16 cellular contexts compared by ENCODE assay signal in the genomic region with DNA sequence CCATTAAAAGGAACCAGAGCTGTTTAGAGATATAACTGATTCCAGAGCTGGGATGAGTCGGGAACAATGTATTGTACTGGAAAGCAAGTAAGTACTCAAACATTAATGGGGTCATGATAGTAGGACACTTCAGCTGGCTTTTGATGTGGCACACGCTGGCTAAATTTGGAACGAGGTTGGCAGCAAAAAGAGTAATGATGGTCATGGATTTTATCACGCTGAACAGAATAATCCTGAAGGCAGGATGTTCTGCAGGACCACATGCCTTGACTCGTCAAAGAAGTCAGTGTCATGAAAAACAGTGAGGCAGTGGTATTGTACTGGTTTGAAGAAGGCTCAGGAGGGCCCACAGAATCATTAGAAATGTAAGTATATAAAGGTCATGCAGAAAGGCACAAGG.
DNase-seq lines count a peak whose midpoint lies in the region; ATAC-seq, FAIRE-seq and TF ChIP-seq lines count a peak whose summit lies in the region.
"Had no signal": no experiment of that assay in that cellular context is flagged by ENCODE, and none has a peak within 500 bp of the region (broad histone marks: within the 10 kb centered on the region; RNA-seq: fewer than 3 reads in every experiment).

No MANE protein-coding gene starts in this region.

- H3K27ac Mint-ChIP-seq in activated naive CD8-positive, alpha-beta T cell treated with anti-CD3 and anti-CD28 coated beads for 36 hours: peak overlapping the region; percentile 52
- H3K27ac Mint-ChIP-seq in activated naive CD8-positive, alpha-beta T cell treated with anti-CD3 and anti-CD28 coated beads, Interleukin-2, amount 50 U/mL, for 24 hours: no peak overlapping the region
- H3K27ac Mint-ChIP-seq: CD8-positive, alpha-beta T cell had no signal

- DNase-seq in activated naive CD8-positive, alpha-beta T cell treated with anti-CD3 and anti-CD28 coated beads for 36 hours: no peak
- no peak for DNase-seq in activated naive CD8-positive, alpha-beta T cell treated with anti-CD3 and anti-CD28 coated beads, Interleukin-2, amount 50 U/mL, for 24 hours
- DNase-seq in RPMI7951 (ENCODE audit: low read depth) (peak; percentile 18), bronchial epithelial cell (ENCODE audit: low read depth) (peak; percentile 25), foreskin melanocyte (peak; percentile 24), breast epithelium (ENCODE audit: low spot score in 2 of 2) (no peak), NCI-H510A treated with DMSO at 0.1 percent for 48 hours (lab: John Stamatoyannopoulos, UW) (no peak)
- DNase-seq: 8988T; Calu3; CD8-positive, alpha-beta T cell; DMS79 treated with DMSO at 0.1 percent for 48 hours; GF-D8 had no signal

- no peak for FAIRE-seq in bronchial epithelial cell (lab: Jason Lieb, UNC)
- FAIRE-seq: HepG2 had no signal

- no peak for TF ChIP-seq EP300 in gastroesophageal sphincter (IDR thresholded peaks at IDR 0.05)

- no peak overlapping the region for H3K4me3 Mint-ChIP-seq in activated naive CD8-positive, alpha-beta T cell treated with anti-CD3 and anti-CD28 coated beads for 36 hours
- H3K4me3 Mint-ChIP-seq in activated naive CD8-positive, alpha-beta T cell treated with anti-CD3 and anti-CD28 coated beads, Interleukin-2, amount 50 U/mL, for 24 hours: no peak overlapping the region
- H3K4me3 Mint-ChIP-seq: CD8-positive, alpha-beta T cell had no signal

- no peaks in the 10 kb centered on the region for H3K36me3 Mint-ChIP-seq in activated naive CD8-positive, alpha-beta T cell treated with anti-CD3 and anti-CD28 coated beads for 36 hours
- no peaks in the 10 kb centered on the region for H3K36me3 Mint-ChIP-seq in activated naive CD8-positive, alpha-beta T cell treated with anti-CD3 and anti-CD28 coated beads, Interleukin-2, amount 50 U/mL, for 24 hours (ENCODE audit: low read depth)
- H3K36me3 Mint-ChIP-seq: CD8-positive, alpha-beta T cell had no signal

- no peaks in the 10 kb centered on the region for H3K9me3 ChIP-seq in breast epithelium
- no peaks in the 10 kb centered on the region for H3K9me3 ChIP-seq in gastroesophageal sphincter
- H3K9me3 ChIP-seq: BLaER1 treated with 17β-estradiol and CSF1 and Interleukin-3, amounts not matched to agents 10 nM and 100 nM; HAP-1 had no signal

- no peak overlapping the region for H3K27ac ChIP-seq in breast epithelium
- H3K27ac ChIP-seq in gastroesophageal sphincter: no peak overlapping the region
- H3K27ac ChIP-seq: BLaER1 treated with 17β-estradiol and CSF1 and Interleukin-3, amounts not matched to agents 10 nM and 100 nM had no signal

- no peaks in the 10 kb centered on the region for H3K9me3 Mint-ChIP-seq in activated naive CD8-positive, alpha-beta T cell treated with anti-CD3 and anti-CD28 coated beads for 36 hours
- H3K9me3 Mint-ChIP-seq in activated naive CD8-positive, alpha-beta T cell treated with anti-CD3 and anti-CD28 coated beads, Interleukin-2, amount 50 U/mL, for 24 hours: no peaks in the 10 kb centered on the region
- H3K9me3 Mint-ChIP-seq: CD8-positive, alpha-beta T cell had no signal

- intact Hi-C loops in breast epithelium (cut with DNase I; ENCODE audit: low total_unique reads): no loop called here

- H3K4me1 Mint-ChIP-seq in activated naive CD8-positive, alpha-beta T cell treated with anti-CD3 and anti-CD28 coated beads for 36 hours: no peaks in the 10 kb centered on the region
- no peaks in the 10 kb centered on the region for H3K4me1 Mint-ChIP-seq in activated naive CD8-positive, alpha-beta T cell treated with anti-CD3 and anti-CD28 coated beads, Interleukin-2, amount 50 U/mL, for 24 hours

- H3K36me3 ChIP-seq in bronchial epithelial cell (ENCODE audit: control insufficient read depth, insufficient read depth, low read length) (no peaks in the 10 kb centered on the region), breast epithelium (no peaks in the 10 kb centered on the region), gastroesophageal sphincter (no peaks in the 10 kb centered on the region)
- H3K36me3 ChIP-seq: BLaER1 treated with 17β-estradiol and CSF1 and Interleukin-3, amounts not matched to agents 10 nM and 100 nM; HAP-1 had no signal

- H3K27me3 Mint-ChIP-seq in activated naive CD8-positive, alpha-beta T cell treated with anti-CD3 and anti-CD28 coated beads for 36 hours: no peaks in the 10 kb centered on the region
- peaks cover 3% of the 10 kb centered on the region for H3K27me3 Mint-ChIP-seq in activated naive CD8-positive, alpha-beta T cell treated with anti-CD3 and anti-CD28 coated beads, Interleukin-2, amount 50 U/mL, for 24 hours

- no peak for TF ChIP-seq CTCF in bronchial epithelial cell (IDR thresholded peaks at IDR 0.05; ENCODE audit: insufficient read depth, low read length, severe bottlenecking)
- TF ChIP-seq CTCF in breast epithelium (IDR thresholded peaks at IDR 0.05): no peak
- no peak for TF ChIP-seq CTCF in gastroesophageal sphincter (IDR thresholded peaks at IDR 0.05)

- H3K27me3 ChIP-seq in bronchial epithelial cell (ENCODE audit: control insufficient read depth, insufficient read depth, low read length) (no peaks in the 10 kb centered on the region), breast epithelium (no peaks in the 10 kb centered on the region), gastroesophageal sphincter (no peaks in the 10 kb centered on the region)
- H3K27me3 ChIP-seq: BLaER1 treated with 17β-estradiol and CSF1 and Interleukin-3, amounts not matched to agents 10 nM and 100 nM had no signal

- H3K4me1 ChIP-seq in breast epithelium (no peaks in the 10 kb centered on the region), gastroesophageal sphincter (peaks cover 0 to 6% (median 0%) of the 10 kb centered on the region in 3 donors)
- H3K4me1 ChIP-seq: BLaER1 treated with 17β-estradiol and CSF1 and Interleukin-3, amounts not matched to agents 10 nM and 100 nM had no signal

- 70 to 76% methylated on average over 4 to 5 of the region's 5 CpGs for WGBS in gastroesophageal sphincter (ENCODE audit: low coverage in 1 of 2), 2 donors

- no peak overlapping the region for H3K4me3 ChIP-seq in bronchial epithelial cell (ENCODE audit: low read depth, low read length)
- H3K4me3 ChIP-seq in breast epithelium: no peak overlapping the region
- no peak overlapping the region for H3K4me3 ChIP-seq in gastroesophageal sphincter
- H3K4me3 ChIP-seq: BLaER1 treated with 17β-estradiol and CSF1 and Interleukin-3, amounts not matched to agents 10 nM and 100 nM; HAP-1 had no signal

- no peak for TF ChIP-seq POLR2A in breast epithelium (IDR thresholded peaks at IDR 0.05)
- no peak for TF ChIP-seq POLR2A in gastroesophageal sphincter (IDR thresholded peaks at IDR 0.05)

- ATAC-seq in activated naive CD8-positive, alpha-beta T cell treated with anti-CD3 and anti-CD28 coated beads, Interleukin-2, amount 50 U/mL, for 24 hours: no peak
- no peak for ATAC-seq in gastroesophageal sphincter
- ATAC-seq: CD8-positive, alpha-beta T cell; HepG2 had no signal

Comparison
In these comparisons a context has a peak if more than half of its experiments do, and no peak if none do; other contexts are left out.
1. DNase-seq: peak in RPMI7951 (single experiment), bronchial epithelial cell (single experiment) and foreskin melanocyte (single experiment); none in activated naive CD8-positive, alpha-beta T cell treated with anti-CD3 and anti-CD28 coated beads for 36 hours (single experiment), activated naive CD8-positive, alpha-beta T cell treated with anti-CD3 and anti-CD28 coated beads, Interleukin-2, amount 50 U/mL, for 24 hours (single experiment), breast epithelium (0 of 2) and NCI-H510A treated with DMSO at 0.1 percent for 48 hours (single experiment).